28 cellular contexts compared by ENCODE assay signal in the genomic region with DNA sequence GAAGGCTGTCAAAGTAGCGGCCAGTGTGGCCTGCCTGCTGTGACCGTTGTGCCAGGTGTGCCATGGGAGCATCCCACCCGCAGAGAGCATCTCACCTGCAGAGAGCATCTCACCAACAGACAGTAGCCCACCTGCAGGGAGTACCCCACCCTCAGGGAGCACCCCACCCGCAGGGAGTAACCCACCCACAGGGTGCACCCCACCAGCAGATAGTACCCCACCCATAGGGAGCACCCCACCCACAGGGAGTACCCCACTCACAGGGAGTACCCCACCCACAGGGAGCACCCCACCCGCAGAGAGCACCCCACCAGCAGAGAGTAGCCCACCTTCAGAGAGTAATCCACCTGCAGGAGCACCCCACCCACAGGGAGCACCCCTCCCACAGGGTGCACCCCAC.
"Had no signal": no experiment of that assay in that cellular context is flagged by ENCODE, and none has a peak within 500 bp of the region (broad histone marks: within the 10 kb centered on the region; RNA-seq: fewer than 3 reads in every experiment).

No MANE protein-coding gene starts in this region.

- H3K27me3 ChIP-seq: suprapubic skin, testis, thyroid gland, tibial artery, tibial nerve, transverse colon, upper lobe of left lung, upper lobe of right lung, uterus, vagina had no signal

- H3K4me1 ChIP-seq: stomach, suprapubic skin, testis, thyroid gland, tibial artery, tibial nerve, transverse colon, upper lobe of left lung, upper lobe of right lung, uterus, vagina had no signal

- ATAC-seq: stimulated activated effector memory CD8-positive, alpha-beta T cell treated with anti-CD3 and anti-CD28 coated beads, Interleukin-12 subunit alpha, Interleukin-12 subunit beta, amount 100 ng/mL, for 72 hours; stimulated activated naive B cell treated with anti-CD40 and anti-IgM and Interleukin-4, amounts not matched to agents 10 μg/mL and 1 μg/mL and 100 μg/mL, for 72 hours; upper lobe of right lung had no signal

- H3K4me3 Mint-ChIP-seq: stimulated activated effector memory CD8-positive, alpha-beta T cell treated with anti-CD3 and anti-CD28 coated beads, Interleukin-12 subunit alpha, Interleukin-12 subunit beta, amount 100 ng/mL, for 72 hours; stimulated activated naive B cell treated with anti-CD40 and anti-IgM and Interleukin-4, amounts not matched to agents 10 μg/mL and 1 μg/mL and 100 μg/mL, for 72 hours; stimulated activated naive CD8-positive, alpha-beta T cell treated with anti-CD3 and anti-CD28 coated beads, Interleukin-15, Interleukin-2, amounts not matched to agents 100 ng/mL and 50 ng/mL, for 24 hours; type B pancreatic cell had no signal

- DNase-seq: stimulated activated CD4-positive, alpha-beta T cell treated with anti-CD3 and anti-CD28 coated beads, Interleukin-1b, Interleukin-23, amount 100 ng/mL, for 48 hours; stimulated activated CD4-positive, alpha-beta T cell treated with anti-CD3 and anti-CD28 coated beads, Interleukin-2, amount 100 ng/mL, for 24 hours; stimulated activated CD4-positive, alpha-beta T cell treated with anti-CD3 and anti-CD28 coated beads, Interleukin-2, amount 100 ng/mL, for 48 hours; stimulated activated CD4-positive, alpha-beta T cell treated with anti-CD3 and anti-CD28 coated beads, Interleukin-4, amount 100 ng/mL, for 1 hour; stimulated activated CD4-positive, alpha-beta T cell treated with anti-CD3 and anti-CD28 coated beads, Interleukin-4, amount 100 ng/mL, for 24 hours; stimulated activated CD4-positive, alpha-beta T cell treated with anti-CD3 and anti-CD28 coated beads, Interleukin-4, amount 100 ng/mL, for 4 hours; stimulated activated CD8-positive, alpha-beta memory T cell treated with anti-CD3 and anti-CD28 coated beads, Interleukin-4, amount 100 ng/mL, for 48 hours; stimulated activated naive B cell treated with anti-CD40 and anti-IgM and Interleukin-4, amounts not matched to agents 10 μg/mL and 1 μg/mL and 100 μg/mL, for 72 hours; stimulated activated naive CD4-positive, alpha-beta T cell; stimulated activated naive CD4-positive, alpha-beta T cell treated with Interleukin-2 at 50 U/mL for 16 hours; stomach; substantia nigra; testis; thyroid gland; tibial artery; transverse colon; trophoblast cell; upper lobe of right lung; uterus had no signal

- H3K27ac Mint-ChIP-seq: stimulated activated effector memory CD8-positive, alpha-beta T cell treated with anti-CD3 and anti-CD28 coated beads, Interleukin-12 subunit alpha, Interleukin-12 subunit beta, amount 100 ng/mL, for 72 hours; stimulated activated naive B cell treated with anti-CD40 and anti-IgM and Interleukin-4, amounts not matched to agents 10 μg/mL and 1 μg/mL and 100 μg/mL, for 72 hours; stimulated activated naive CD8-positive, alpha-beta T cell treated with anti-CD3 and anti-CD28 coated beads, Interleukin-15, Interleukin-2, amounts not matched to agents 100 ng/mL and 50 ng/mL, for 24 hours; type B pancreatic cell had no signal

- H3K4me3 ChIP-seq: stomach, suprapubic skin, testis, thoracic aorta, thyroid gland, tibial artery, tibial nerve, transverse colon, upper lobe of left lung, upper lobe of right lung, uterus, vagina had no signal

- H3K27me3 Mint-ChIP-seq: stimulated activated naive B cell treated with anti-CD40 and anti-IgM and Interleukin-4, amounts not matched to agents 10 μg/mL and 1 μg/mL and 100 μg/mL, for 72 hours; stimulated activated naive CD8-positive, alpha-beta T cell treated with anti-CD3 and anti-CD28 coated beads, Interleukin-15, Interleukin-2, amounts not matched to agents 100 ng/mL and 50 ng/mL, for 24 hours had no signal

- H3K27ac ChIP-seq: stomach, suprapubic skin, testis, thoracic aorta, thyroid gland, tibial artery, tibial nerve, transverse colon, upper lobe of left lung, upper lobe of right lung, uterus, vagina had no signal

- H3K36me3 Mint-ChIP-seq: stimulated activated effector memory CD8-positive, alpha-beta T cell treated with anti-CD3 and anti-CD28 coated beads, Interleukin-12 subunit alpha, Interleukin-12 subunit beta, amount 100 ng/mL, for 72 hours; stimulated activated naive B cell treated with anti-CD40 and anti-IgM and Interleukin-4, amounts not matched to agents 10 μg/mL and 1 μg/mL and 100 μg/mL, for 72 hours; type B pancreatic cell had no signal

- H3K36me3 ChIP-seq: stomach, suprapubic skin, thoracic aorta, thyroid gland, tibial artery, tibial nerve, transverse colon, upper lobe of left lung, upper lobe of right lung, uterus, vagina had no signal

- FAIRE-seq: urothelium cell line had no signal

- H3K9me3 ChIP-seq: suprapubic skin, testis, thoracic aorta, thyroid gland, tibial artery, transverse colon, upper lobe of left lung, upper lobe of right lung, uterus, vagina had no signal

- H3K9me3 Mint-ChIP-seq: stimulated activated naive CD8-positive, alpha-beta T cell treated with anti-CD3 and anti-CD28 coated beads, Interleukin-15, Interleukin-2, amounts not matched to agents 100 ng/mL and 50 ng/mL, for 24 hours; type B pancreatic cell had no signal

- H3K4me1 Mint-ChIP-seq: stimulated activated effector memory CD8-positive, alpha-beta T cell treated with anti-CD3 and anti-CD28 coated beads, Interleukin-12 subunit alpha, Interleukin-12 subunit beta, amount 100 ng/mL, for 72 hours; stimulated activated naive B cell treated with anti-CD40 and anti-IgM and Interleukin-4, amounts not matched to agents 10 μg/mL and 1 μg/mL and 100 μg/mL, for 72 hours had no signal
